8 cellular contexts compared by ENCODE assay signal in the genomic region with DNA sequence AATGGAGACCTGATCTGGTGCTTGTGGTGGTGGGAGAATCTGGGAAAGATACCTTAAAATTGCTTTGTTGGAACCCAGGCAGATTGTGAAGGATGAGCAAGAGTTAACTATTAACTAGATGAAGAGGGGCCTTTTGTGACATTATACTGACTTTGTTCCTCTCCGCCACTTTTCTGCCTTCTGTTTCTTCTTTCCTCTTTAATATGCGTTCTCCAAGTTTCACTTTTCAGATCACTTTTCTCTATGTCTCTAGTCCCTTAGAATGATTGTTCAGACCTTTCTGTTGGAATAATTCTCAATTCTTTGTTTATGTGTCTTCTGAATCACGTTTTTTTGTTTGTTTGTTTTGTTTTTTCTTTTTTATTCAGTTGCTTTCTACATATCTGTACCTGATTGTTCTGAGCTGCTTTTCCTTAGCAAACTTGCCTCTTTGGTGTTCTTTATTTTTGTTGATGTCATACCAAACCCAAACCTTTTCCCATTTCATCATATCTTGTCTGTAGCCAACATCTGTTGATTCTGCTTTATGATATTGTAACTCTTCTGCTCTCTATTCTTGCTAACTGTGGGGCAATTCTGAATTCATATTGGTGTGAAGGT. TPM values are rescaled to one million over a fixed set of nuclear protein-coding genes. Genes with fewer than 3 reads are reported as not detected.
DNase-seq lines count a peak whose midpoint lies in the region; ATAC-seq, FAIRE-seq and TF ChIP-seq lines count a peak whose summit lies in the region.

No MANE protein-coding gene starts in this region.

- intact Hi-C loops in Calu3 (cut with micrococcal nuclease; ENCODE audit: unreplicated experiment): no loop called here

- DNase-seq in Calu3 (no peak), MV-4-11 (lab: John Stamatoyannopoulos, UW) (peak; percentile 58), endodermal cell (no peak), RCC 7860 (ENCODE audit: low spot score) (no peak), NCI-H1105 (lab: John Stamatoyannopoulos, UW) (no peak)
- no peak for DNase-seq in activated CD4-positive, CD25-positive, alpha-beta regulatory T cell (lab: John Stamatoyannopoulos, UW)

- H3K27me3 ChIP-seq in endodermal cell (ENCODE audit: control insufficient read depth, insufficient read depth, low read length, poor library complexity, severe bottlenecking) (no peaks in the 10 kb centered on the region), neuron (ENCODE audit: insufficient read depth, low read length) (no peaks in the 10 kb centered on the region)

- H3K4me1 Mint-ChIP-seq in Calu3 (ENCODE audit: low read depth, unreplicated experiment): peaks cover 37% of the 10 kb centered on the region
- peaks cover 26% of the 10 kb centered on the region for H3K4me1 Mint-ChIP-seq in endodermal cell

- ATAC-seq in HG02840 (IDR thresholded peaks at IDR 0.05; ENCODE audit: low FRiP score, unreplicated experiment): no peak

- H3K4me3 ChIP-seq in endodermal cell (ENCODE audit: low read length) (peak overlapping the region; percentile 100), neuron (ENCODE audit: low read length) (peak overlapping the region; percentile 98)

- no peak for FAIRE-seq in RCC 7860 (lab: Jason Lieb, UNC)

- H3K36me3 Mint-ChIP-seq in Calu3 (ENCODE audit: insufficient read depth, unreplicated experiment) (peaks cover 29% of the 10 kb centered on the region), endodermal cell (ENCODE audit: low read depth) (peaks cover 1% of the 10 kb centered on the region)

- 10 to 20% methylated on average over 1 to 3 of the region's 3 CpGs for WGBS in endodermal cell (ENCODE audit: insufficient coverage in 1 of 2, insufficient read length in 1 of 2), 2 experiments

- no peaks in the 10 kb centered on the region for H3K4me1 ChIP-seq in endodermal cell (ENCODE audit: control insufficient read depth, insufficient read depth, low read length)
- H3K4me1 ChIP-seq in neuron (ENCODE audit: insufficient read depth, low read length): peaks cover 14% of the 10 kb centered on the region

- no peak overlapping the region for H3K27ac ChIP-seq in endodermal cell (ENCODE audit: low read depth, low read length)

- H3K27me3 Mint-ChIP-seq in Calu3 (ENCODE audit: unreplicated experiment): no peaks in the 10 kb centered on the region
- no peaks in the 10 kb centered on the region for H3K27me3 Mint-ChIP-seq in endodermal cell (ENCODE audit: insufficient read depth)

- H2AFZ ChIP-seq in neuron (ENCODE audit: low read depth, low read length): no peak overlapping the region

- BruUV-seq in Calu3 (replicated peaks; lab: Mats Ljungman, UMichigan): no TSS peak

- TF ChIP-seq CTCF in Calu3 (IDR thresholded peaks at IDR 0.05; ENCODE audit: unreplicated experiment) (no peak), endodermal cell (conservative IDR thresholded peaks at IDR 0.05) (no peak)

- H3K9me3 ChIP-seq in endodermal cell (ENCODE audit: control insufficient read depth, low read length): no peaks in the 10 kb centered on the region
- peaks cover 12% of the 10 kb centered on the region for H3K9me3 ChIP-seq in neuron (ENCODE audit: low read length)

- CTCF ChIA-PET in Calu3 (lab: Charles Lee): no interaction called here

- H3K4me3 Mint-ChIP-seq in Calu3 (ENCODE audit: low read depth, unreplicated experiment): peak overlapping the region; percentile 91
- peak overlapping the region; percentile 93 for H3K4me3 Mint-ChIP-seq in endodermal cell

- H3K9me3 Mint-ChIP-seq in Calu3 (ENCODE audit: low read depth, unreplicated experiment): no peaks in the 10 kb centered on the region
- no peaks in the 10 kb centered on the region for H3K9me3 Mint-ChIP-seq in endodermal cell

- H3K9ac ChIP-seq in endodermal cell (ENCODE audit: extremely low read depth, low read length, poor library complexity, severe bottlenecking): peak overlapping the region; percentile 4

- H3K27ac Mint-ChIP-seq in Calu3 (ENCODE audit: unreplicated experiment) (peak overlapping the region; percentile 45), endodermal cell (peak overlapping the region; percentile 9)

- peaks cover 4% of the 10 kb centered on the region for H3K36me3 ChIP-seq in endodermal cell (ENCODE audit: control insufficient read depth, insufficient read depth, low read length)
- peaks cover 6% of the 10 kb centered on the region for H3K36me3 ChIP-seq in neuron (ENCODE audit: insufficient read depth, low read length)

RNA-seq across cellular contexts. Expression of a gene that starts 2.8 kb away (rescaled TPM):
- total RNA-seq in Calu3 (2022) (15.7 and 21.4 TPM in 2 replicates), endodermal cell (10 to 100 TPM; 69.4 to 96.4 TPM)
- polyA plus RNA-seq in endodermal cell (2013, experiment 1 of 2): 40.2 TPM
- polyA plus RNA-seq in endodermal cell (2013, experiment 2 of 2): 38.8 TPM
